ENCODE assay signal across 8 cellular contexts in genomic region chr17:2399572-2400473, GRCh38. TPM values are rescaled to one million over a fixed set of nuclear protein-coding genes. Genes with fewer than 3 reads are reported as not detected.
DNase-seq lines count a peak whose midpoint lies in the region; ATAC-seq, FAIRE-seq and TF ChIP-seq lines count a peak whose summit lies in the region.

No MANE protein-coding gene starts in this region.

- peak overlapping the region; percentile 99 for H3K27ac ChIP-seq in smooth muscle cell (ENCODE audit: low read depth)

- H3K4me3 Mint-ChIP-seq in WTC11 = peak overlapping the region; percentile 95
- H3K4me3 Mint-ChIP-seq in immature natural killer cell = peak overlapping the region; percentile 92 to 99 (median 99)

- H3K9me3 Mint-ChIP-seq in WTC11 (no peaks in the 10 kb centered on the region), immature natural killer cell (no peaks in the 10 kb centered on the region)

- H3F3A ChIP-seq in smooth muscle cell (ENCODE audit: low read depth) = peaks cover 31% of the 10 kb centered on the region

- H3K27ac Mint-ChIP-seq in WTC11 (peak overlapping the region; percentile 100), immature natural killer cell (peak overlapping the region; percentile 96 to 100 (median 100))

- H3K27me3 Mint-ChIP-seq in WTC11 (ENCODE audit: low read depth) (0 out of 2 replicates have a peak, but pooled peaks cover 5% of the 10 kb centered on the region), immature natural killer cell (ENCODE audit: low read depth in 3 of 3) (peaks cover 19 to 27% (median 20%) of the 10 kb centered on the region in 3 donors)

- H3K4me2 ChIP-seq in smooth muscle cell = peak overlapping the region; percentile 98

- H3K9ac ChIP-seq in smooth muscle cell (ENCODE audit: low read depth) = peak overlapping the region; percentile 98

- no peaks in the 10 kb centered on the region for H3K9me3 ChIP-seq in smooth muscle cell (replicated peaks; ENCODE audit: low read depth)

- peaks cover 33% of the 10 kb centered on the region for H3K79me2 ChIP-seq in smooth muscle cell (ENCODE audit: low read depth)

- peaks cover 2% of the 10 kb centered on the region for H3K36me3 ChIP-seq in bronchial epithelial cell (ENCODE audit: control insufficient read depth, insufficient read depth, low read length)
- H3K36me3 ChIP-seq in smooth muscle cell (ENCODE audit: low read depth) = no peaks in the 10 kb centered on the region

- peaks cover 39% of the 10 kb centered on the region for H3K4me1 ChIP-seq in smooth muscle cell (ENCODE audit: low read depth)

- POLR2A ChIA-PET in WTC11 (lab: Charles Lee) = interaction anchor here (1.1 to 2.8 kb wide), 5 partner anchors 13 to 63 kb away, joined by 5 to 12 read pairs (median 6); partner anchors contain the start of genes SGSM2 and TSR1

- FAIRE-seq in bronchial epithelial cell (lab: Jason Lieb, UNC) = no peak

- H4K20me1 ChIP-seq in smooth muscle cell (ENCODE audit: low read depth) = peaks cover 28% of the 10 kb centered on the region

- H2AFZ ChIP-seq in smooth muscle cell (ENCODE audit: low read depth) = no peak overlapping the region

- DNase-seq in A172 (ENCODE audit: low spot score) (peak; percentile 92), NCI-H2171 (lab: John Stamatoyannopoulos, UW) (peak; percentile 94), WTC11 (ENCODE audit: low spot score) (peak; percentile 96), bronchial epithelial cell (ENCODE audit: low read depth) (peak; percentile 86), immature natural killer cell (peak; percentile 92 to 96 (median 94)), smooth muscle cell (lab: John Stamatoyannopoulos, UW; ENCODE audit: unreplicated experiment) (peak; percentile 99)

- under 1% methylated on average over 65 of the region's 82 CpGs for WGBS in smooth muscle cell (ENCODE audit: low lambda C conversion rate)

- H3K4me1 Mint-ChIP-seq in WTC11 = peaks cover 37% of the 10 kb centered on the region
- peaks cover 37 to 41% of the 10 kb centered on the region in 2 donors for H3K4me1 Mint-ChIP-seq in immature natural killer cell

- TF ChIP-seq CTCF in WTC11 (IDR thresholded peaks at IDR 0.05) (no peak), bronchial epithelial cell (IDR thresholded peaks at IDR 0.05; ENCODE audit: insufficient read depth, low read length, severe bottlenecking) (peak; percentile 7), smooth muscle cell (IDR thresholded peaks at IDR 0.05; ENCODE audit: borderline replicate concordance, insufficient read depth, poor library complexity, severe bottlenecking) (no peak)

- H3K27me3 ChIP-seq in bronchial epithelial cell (ENCODE audit: control insufficient read depth, insufficient read depth, low read length) = no peaks in the 10 kb centered on the region
- no peaks in the 10 kb centered on the region for H3K27me3 ChIP-seq in smooth muscle cell (ENCODE audit: low read depth)

- H3K4me3 ChIP-seq in bronchial epithelial cell (ENCODE audit: low read depth, low read length) = peak overlapping the region; percentile 99
- peak overlapping the region; percentile 94 for H3K4me3 ChIP-seq in smooth muscle cell

- H3K36me3 Mint-ChIP-seq in WTC11 (no peaks in the 10 kb centered on the region), immature natural killer cell (no peaks in the 10 kb centered on the region)

- CTCF ChIA-PET in WTC11 (lab: Charles Lee) = interaction anchor here (0.6 to 7.0 kb wide), 7 partner anchors 12 to 52 kb away, joined by 3 to 60 read pairs (median 4); no protein-coding TSS in a partner anchor

- ATAC-seq in GM18519 (IDR thresholded peaks at IDR 0.05; ENCODE audit: low FRiP score, unreplicated experiment) (peak; percentile 29), HG03039 (IDR thresholded peaks at IDR 0.05; ENCODE audit: unreplicated experiment) (peak; percentile 28), WTC11 (peak; percentile 57)

TF ChIP-seq in WTC11, 78 proteins besides CTCF, POLR2A, EP300 and RAD21 (continues in another document):
- TF ChIP-seq, protein P1, sequence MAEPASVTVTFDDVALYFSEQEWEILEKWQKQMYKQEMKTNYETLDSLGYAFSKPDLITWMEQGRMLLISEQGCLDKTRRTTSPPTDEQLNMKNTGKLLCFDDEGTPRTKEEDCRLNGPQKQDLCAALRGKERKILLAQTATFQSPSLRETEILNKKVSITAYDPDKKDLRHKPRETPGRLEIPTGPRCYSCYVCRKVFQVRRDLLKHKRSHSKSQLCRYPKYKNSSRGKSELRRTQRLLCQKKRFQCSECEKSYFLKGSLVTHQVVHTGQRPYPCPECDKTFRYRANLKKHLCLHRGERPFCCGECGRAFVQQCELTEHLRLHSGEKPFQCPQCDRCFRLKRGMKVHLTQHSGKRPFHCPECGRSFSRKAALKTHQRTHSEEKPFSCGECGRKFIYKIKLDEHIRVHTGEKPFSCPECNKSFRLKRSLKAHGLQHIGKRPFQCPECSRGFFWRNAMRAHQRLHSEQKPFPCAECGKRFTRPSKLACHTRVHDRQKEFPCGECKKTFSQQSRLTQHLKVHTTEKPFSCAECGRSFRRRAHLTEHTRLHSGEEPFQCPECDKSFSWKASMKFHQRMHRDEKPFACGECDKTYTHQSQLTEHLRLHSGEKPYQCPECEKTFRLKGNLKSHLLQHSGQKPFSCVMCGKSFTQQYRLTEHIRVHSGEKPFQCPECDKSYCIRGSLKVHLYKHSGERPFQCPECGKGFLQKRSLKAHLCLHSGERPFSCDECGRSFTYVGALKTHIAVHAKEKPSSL (CRISPR knock-in tag; conservative IDR thresholded peaks at IDR 0.05) = no peak
- TF ChIP-seq, protein P2, sequence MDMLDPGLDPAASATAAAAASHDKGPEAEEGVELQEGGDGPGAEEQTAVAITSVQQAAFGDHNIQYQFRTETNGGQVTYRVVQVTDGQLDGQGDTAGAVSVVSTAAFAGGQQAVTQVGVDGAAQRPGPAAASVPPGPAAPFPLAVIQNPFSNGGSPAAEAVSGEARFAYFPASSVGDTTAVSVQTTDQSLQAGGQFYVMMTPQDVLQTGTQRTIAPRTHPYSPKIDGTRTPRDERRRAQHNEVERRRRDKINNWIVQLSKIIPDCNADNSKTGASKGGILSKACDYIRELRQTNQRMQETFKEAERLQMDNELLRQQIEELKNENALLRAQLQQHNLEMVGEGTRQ (CRISPR knock-in tag; IDR thresholded peaks at IDR 0.05) = peak; percentile 88
- TF ChIP-seq TEAD4 (CRISPR knock-in tag; IDR thresholded peaks at IDR 0.05) (peak; percentile 78; the same call in 1 of the 2 replicates), ZNF219 (CRISPR knock-in tag; IDR thresholded peaks at IDR 0.05; ENCODE audit: borderline replicate concordance) (0 out of 2 replicates have a peak, but pooled peaks have one; percentile 39), PRDM15 (CRISPR knock-in tag; IDR thresholded peaks at IDR 0.05) (no peak), ATF6 (CRISPR knock-in tag; IDR thresholded peaks at IDR 0.05) (no peak), ZNF671 (CRISPR knock-in tag; IDR thresholded peaks at IDR 0.05) (no peak)

RNA-seq across cellular contexts. Expression of gene MNT, which starts 1.0 kb away (rescaled TPM):
- 4.3 and 9.1 TPM in 2 replicates for total RNA-seq in A172 (2014; rRNA removed; shearing (Covaris generic))
- total RNA-seq in WTC11 (2021) = 18.3 to 21.6 TPM (median 18.4 TPM) in 3 replicates
- total RNA-seq in bronchial epithelial cell = 4.5 and 5.0 TPM in 2 replicates
- 1 to 10 TPM in 1 of 3 donors, under 1 TPM in 2; 0.10 to 1.1 (median 0.64) TPM for polyA plus RNA-seq in immature natural killer cell
- 7.5 and 12.8 TPM in 2 replicates for total RNA-seq in smooth muscle cell
- polyA plus RNA-seq in smooth muscle cell = 5.7 and 9.0 TPM in 2 replicates

Comparison
In these comparisons a context has a peak if more than half of its experiments do, and no peak if none do; other contexts are left out.
1. Peak in every context shown above with its lines: DNase-seq, ATAC-seq, H3K4me3 ChIP-seq and H3K27ac ChIP-seq.